Comparison of ENCODE assay signal across 8 cellular contexts in genomic region chr2:230441188-230441897, GRCh38. TPM values are rescaled to one million over a fixed set of nuclear protein-coding genes. Genes with fewer than 3 reads are reported as not detected.
DNase-seq lines count a peak whose midpoint lies in the region; ATAC-seq and TF ChIP-seq lines count a peak whose summit lies in the region.

No MANE protein-coding gene starts in this region.

- H3K9me3 ChIP-seq in lower lobe of right lung, result no peaks in the 10 kb centered on the region

- H3K27me3 ChIP-seq in lower lobe of right lung (ENCODE audit: low read depth), result no peaks in the 10 kb centered on the region

- intact Hi-C loops in lower lobe of right lung (cut with DNase I), result no loop called here
- intact Hi-C loops in lower leg skin (cut with DNase I; ENCODE audit: low total_unique reads), result no loop called here

- H3K4me3 Mint-ChIP-seq in activated T-helper 17 cell treated with anti-CD3 and anti-CD28 coated beads, Interleukin-2, amount 50 U/mL, for 72 hours, result peak overlapping the region; percentile 66

- H3K27me3 Mint-ChIP-seq in activated T-helper 17 cell treated with anti-CD3 and anti-CD28 coated beads, Interleukin-2, amount 50 U/mL, for 72 hours, result no peaks in the 10 kb centered on the region

- peak; percentile 77 for ATAC-seq in GM18907 (IDR thresholded peaks at IDR 0.05; ENCODE audit: unreplicated experiment)
- ATAC-seq in HG03432 (IDR thresholded peaks at IDR 0.05; ENCODE audit: unreplicated experiment), result peak; percentile 66
- peak; percentile 90 for ATAC-seq in activated T-helper 17 cell treated with anti-CD3 and anti-CD28 coated beads, Interleukin-2, amount 50 U/mL, for 72 hours (replicated peaks)
- ATAC-seq in lower lobe of right lung, result peak; percentile 82 to 89

- peak overlapping the region; percentile 77 for H3K27ac Mint-ChIP-seq in activated T-helper 17 cell treated with anti-CD3 and anti-CD28 coated beads, Interleukin-2, amount 50 U/mL, for 72 hours

- peaks cover 77% of the 10 kb centered on the region for H3K36me3 Mint-ChIP-seq in activated T-helper 17 cell treated with anti-CD3 and anti-CD28 coated beads, Interleukin-2, amount 50 U/mL, for 72 hours (ENCODE audit: low read depth)

- peaks cover 39% of the 10 kb centered on the region for H3K4me1 Mint-ChIP-seq in activated T-helper 17 cell treated with anti-CD3 and anti-CD28 coated beads, Interleukin-2, amount 50 U/mL, for 72 hours

- peaks cover 36% of the 10 kb centered on the region for H3K36me3 ChIP-seq in lower lobe of right lung

- 61 to 66% methylated on average over 4 of the region's 4 CpGs for WGBS in lower leg skin, 2 donors

- peaks cover 2% of the 10 kb centered on the region for H3K9me3 Mint-ChIP-seq in activated T-helper 17 cell treated with anti-CD3 and anti-CD28 coated beads, Interleukin-2, amount 50 U/mL, for 72 hours

- no peak for TF ChIP-seq POLR2A in lower leg skin (IDR thresholded peaks at IDR 0.05)

- H3K4me3 ChIP-seq in lower lobe of right lung (no peak overlapping the region), lower leg skin (ENCODE audit: low read depth, poor library complexity, severe bottlenecking) (no peak overlapping the region)

- TF ChIP-seq CTCF in lower lobe of right lung (IDR thresholded peaks at IDR 0.05) (no peak), lower leg skin (IDR thresholded peaks at IDR 0.05) (no peak)

- H3K4me1 ChIP-seq in lower lobe of right lung, result peaks cover 30% of the 10 kb centered on the region

- H3K27ac ChIP-seq in lower lobe of right lung, result peak overlapping the region; percentile 63

- DNase-seq in lower lobe of right lung, result no peak
- DNase-seq in lower leg skin (ENCODE audit: low spot score in 2 of 2), result no peak
- DNase-seq in AML-193 (lab: John Stamatoyannopoulos, UW), result no peak
- no peak for DNase-seq in cortex of kidney (lab: John Stamatoyannopoulos, UW)
- DNase-seq in HuH-7 (ENCODE audit: low spot score), result no peak

RNA-seq across cellular contexts. Expression of gene SP100, which starts 25.3 kb away (rescaled TPM):
- total RNA-seq in activated T-helper 17 cell treated with anti-CD3 and anti-CD28 coated beads, Interleukin-2, amount 50 U/mL, for 72 hours, result 100 to 1,000 TPM; 131 to 175 TPM
- total RNA-seq in lower lobe of right lung (162 TPM), lower leg skin (10 to 100 TPM; 48.1 to 74.6 (median 58.1) TPM)
